In genomic region chr7:44063894-44064651, GRCh38 we compare ENCODE assay signal across 1 cellular context.
A peak's percentile ranks its signal among the peaks of the same experiment; 100 is the strongest.
TF ChIP-seq lines count a peak whose summit lies in the region.

No MANE protein-coding gene starts in this region.

TF ChIP-seq in K562, 482 proteins besides CTCF, POLR2A, EP300 and RAD21:
- TF ChIP-seq POLR2G (IDR thresholded peaks at IDR 0.05; ENCODE audit: low read depth, low read length) = peak; percentile 61
- no peak for TF ChIP-seq MCM7 (IDR thresholded peaks at IDR 0.05)
